In the genomic region with DNA sequence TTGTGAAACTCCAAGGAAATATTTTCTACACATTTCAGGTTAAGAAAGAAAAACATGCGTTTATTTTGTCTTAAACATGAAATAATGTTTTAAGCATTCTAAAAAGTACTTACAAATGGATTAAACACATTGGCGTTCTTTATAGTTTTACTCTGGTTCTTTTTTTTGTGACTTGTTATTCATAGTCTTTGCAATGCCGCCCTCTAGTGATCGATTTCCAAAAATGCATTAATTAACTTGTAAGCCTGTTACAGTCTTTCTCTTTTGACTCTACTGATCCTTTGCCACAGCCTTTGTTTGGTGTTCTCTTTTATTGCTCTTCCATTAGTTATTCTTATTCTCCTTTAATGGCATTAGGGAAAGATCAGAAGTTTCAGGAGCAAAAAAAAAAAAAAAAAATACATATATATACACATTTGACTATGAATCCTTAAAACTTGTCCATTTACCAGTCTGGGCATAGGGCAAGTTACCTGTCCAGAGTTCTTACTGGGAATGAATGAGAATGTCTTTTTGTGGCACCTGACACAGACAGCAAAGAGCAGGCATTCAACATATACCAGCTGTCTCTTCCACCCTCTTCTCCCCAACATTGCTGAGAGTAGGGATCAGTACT, we compare ENCODE assay signal across 8 cellular contexts. TPM values are rescaled to one million over a fixed set of nuclear protein-coding genes. Genes with fewer than 3 reads are reported as not detected.
DNase-seq lines count a peak whose midpoint lies in the region; ATAC-seq and TF ChIP-seq lines count a peak whose summit lies in the region.

No MANE protein-coding gene starts in this region.

- CTCF ChIA-PET in CD4-positive, alpha-beta T cell (lab: Charles Lee): interaction anchor here (0.7 to 0.9 kb wide), 2 partner anchors 19 to 1716 kb away, joined by 3 read pairs; no protein-coding TSS in a partner anchor

- no peak for ATAC-seq in CD4-positive, alpha-beta T cell (ENCODE audit: poor library complexity)
- peak; percentile 63 for ATAC-seq in GM18907 (IDR thresholded peaks at IDR 0.05; ENCODE audit: unreplicated experiment)
- no peak for ATAC-seq in GM21825 (IDR thresholded peaks at IDR 0.05; ENCODE audit: unreplicated experiment)
- no peak for ATAC-seq in HG03025 (IDR thresholded peaks at IDR 0.05; ENCODE audit: low FRiP score, unreplicated experiment)

- H3K27ac Mint-ChIP-seq in CD4-positive, alpha-beta T cell: no peak overlapping the region
- H3K27ac Mint-ChIP-seq in progenitor cell of endocrine pancreas: no peak overlapping the region

- in situ Hi-C loops in SK-MEL-5 (cut with HindIII; ENCODE audit: low pct_unique_long_range_greater_than_20kb, low sequenced_read_pairs): no loop called here

- DNase-seq in CD4-positive, alpha-beta T cell: no peak
- peak; percentile 69 for DNase-seq in NCI-H1105 treated with DMSO at 0.1 percent for 48 hours (lab: John Stamatoyannopoulos, UW)
- peak; percentile 83 for DNase-seq in SK-MEL-5 (ENCODE audit: low read depth, low spot score)
- DNase-seq in fibroblast of pulmonary artery (ENCODE audit: low read depth): peak; percentile 79
- no peak for DNase-seq in progenitor cell of endocrine pancreas (ENCODE audit: low spot score, unreplicated experiment)

- peak; percentile 66 for TF ChIP-seq CTCF in CD4-positive, alpha-beta T cell (IDR thresholded peaks at IDR 0.05)
- TF ChIP-seq CTCF in fibroblast of pulmonary artery (IDR thresholded peaks at IDR 0.05; ENCODE audit: low read length, missing control alignments) (peak; percentile 55), progenitor cell of endocrine pancreas (IDR thresholded peaks at IDR 0.05; ENCODE audit: unreplicated experiment) (peak; percentile 82)

- H3K4me1 Mint-ChIP-seq in CD4-positive, alpha-beta T cell (ENCODE audit: low read depth): no peaks in the 10 kb centered on the region
- H3K4me1 Mint-ChIP-seq in progenitor cell of endocrine pancreas (ENCODE audit: low read depth): no peaks in the 10 kb centered on the region

- H3K4me3 Mint-ChIP-seq in CD4-positive, alpha-beta T cell: no peak overlapping the region
- no peak overlapping the region for H3K4me3 Mint-ChIP-seq in progenitor cell of endocrine pancreas (ENCODE audit: low read depth)

- H3K4me3 ChIP-seq in fibroblast of pulmonary artery (replicated peaks; ENCODE audit: low read depth, low read length): no peak overlapping the region

- no peaks in the 10 kb centered on the region for H3K36me3 Mint-ChIP-seq in CD4-positive, alpha-beta T cell (ENCODE audit: low read depth)
- no peaks in the 10 kb centered on the region for H3K36me3 Mint-ChIP-seq in progenitor cell of endocrine pancreas (ENCODE audit: insufficient read depth)

- H3K27me3 ChIP-seq in CD4-positive, alpha-beta T cell (ENCODE audit: control insufficient read depth, insufficient read depth, low read length): no peaks in the 10 kb centered on the region

- POLR2A ChIA-PET in CD4-positive, alpha-beta T cell (lab: Charles Lee): no interaction called here

- H3K27ac ChIP-seq in CD4-positive, alpha-beta T cell (ENCODE audit: low read depth, low read length): no peak overlapping the region

- no peaks in the 10 kb centered on the region for H3K9me3 Mint-ChIP-seq in CD4-positive, alpha-beta T cell
- H3K9me3 Mint-ChIP-seq in progenitor cell of endocrine pancreas (ENCODE audit: low read depth): no peaks in the 10 kb centered on the region

- intact Hi-C loops in CD4-positive, alpha-beta T cell (cut with DNase I, micrococcal nuclease): no loop called here

- H3K9me3 ChIP-seq in CD4-positive, alpha-beta T cell (ENCODE audit: control insufficient read depth, low read length): no peaks in the 10 kb centered on the region

- no peaks in the 10 kb centered on the region for H3K27me3 Mint-ChIP-seq in CD4-positive, alpha-beta T cell
- H3K27me3 Mint-ChIP-seq in progenitor cell of endocrine pancreas: no peaks in the 10 kb centered on the region

RNA-seq across cellular contexts. Expression of a gene that starts 59.9 kb away (rescaled TPM):
- total RNA-seq in CD4-positive, alpha-beta T cell: not detected
- 1.3 and 3.3 TPM in 2 replicates for total RNA-seq in SK-MEL-5 (2014; rRNA removed; shearing (Covaris generic))
- polyA plus RNA-seq in SK-MEL-5 (2015; cell fraction: cytosol; rRNA removed): 0.39 and 1.3 TPM in 2 replicates
- 1.4 and 5.5 TPM in 2 replicates for polyA plus RNA-seq in SK-MEL-5 (2015; cell fraction: nucleus; rRNA removed)
- total RNA-seq in progenitor cell of endocrine pancreas: 6.4 and 7.6 TPM in 2 replicates

Comparison
In these comparisons a context has a peak if more than half of its experiments do, and no peak if none do; other contexts are left out.
1. DNase-seq: peak in NCI-H1105 treated with DMSO at 0.1 percent for 48 hours (single experiment), SK-MEL-5 (single experiment) and fibroblast of pulmonary artery (single experiment); none in CD4-positive, alpha-beta T cell (0 of 10) and progenitor cell of endocrine pancreas (single experiment).
2. Peak in every context shown above with its lines, with median percentiles within 50 percentile points of each other: CTCF ChIP-seq.